8 cellular contexts compared by ENCODE assay signal in the genomic region with DNA sequence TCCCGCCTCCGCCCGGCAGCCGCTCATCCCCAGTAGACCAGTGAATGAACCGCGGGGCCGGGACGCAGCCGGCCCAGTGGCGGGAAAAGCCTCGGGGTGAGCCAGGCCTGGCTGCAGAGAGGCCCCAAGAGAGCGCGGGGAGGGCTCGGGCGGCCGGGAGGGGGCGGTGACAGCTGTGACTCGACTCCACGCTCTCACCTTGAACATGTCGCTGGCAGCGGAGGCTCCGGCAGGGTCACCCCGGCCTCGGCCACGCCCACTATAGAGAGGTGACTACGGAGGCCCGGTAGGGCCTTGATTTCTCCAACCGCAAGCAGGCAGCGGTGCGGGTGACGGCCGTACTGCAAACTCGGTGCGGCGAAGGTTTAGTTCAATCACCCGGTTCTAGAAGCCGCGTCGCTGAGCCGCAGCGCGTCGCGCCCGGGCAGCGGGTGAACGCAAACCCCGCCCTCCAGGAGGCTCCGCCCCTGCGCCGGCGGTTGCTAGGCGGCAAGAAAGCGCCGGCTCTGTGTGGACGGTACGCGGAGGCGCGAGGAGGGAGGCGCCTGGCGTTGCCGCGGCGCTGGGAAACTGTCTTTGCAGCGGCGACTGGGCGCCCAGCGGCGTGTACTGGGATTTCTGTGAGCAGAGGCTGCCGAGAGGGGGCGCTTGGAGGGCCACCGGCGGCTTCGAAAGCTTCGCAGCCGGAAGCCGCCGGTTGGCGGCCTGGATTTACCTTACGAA. TPM values are rescaled to one million over a fixed set of nuclear protein-coding genes. Genes with fewer than 3 reads are reported as not detected.
A peak's percentile ranks its signal among the peaks of the same experiment; 100 is the strongest.
DNase-seq lines count a peak whose midpoint lies in the region; ATAC-seq and TF ChIP-seq lines count a peak whose summit lies in the region.

Gene APOO (minus strand): TSS at position 443 of the 723 bp plus-strand sequence. CDS start 236 bp downstream, at position 207.
A gene with protein sequence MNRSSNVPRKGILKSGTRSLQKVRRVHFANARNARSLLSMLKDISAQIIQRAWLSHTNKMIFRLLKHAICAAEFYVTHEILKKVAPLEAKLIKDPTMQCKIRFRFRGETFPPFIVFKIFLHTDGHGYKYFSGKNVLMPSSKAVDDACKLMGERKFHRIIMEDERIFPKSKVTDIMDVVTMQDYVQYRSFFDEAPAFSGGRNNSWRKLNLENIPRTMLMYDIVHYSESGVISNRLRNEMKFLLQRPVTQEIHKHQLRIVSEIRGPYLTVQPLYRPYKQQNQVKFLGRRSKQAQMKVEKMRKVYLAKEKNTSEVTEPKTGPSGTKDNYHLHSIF (plus strand): TSS at position 511 of the 723 bp plus-strand sequence. CDS start 2,297 bp downstream, outside the sequence.

- no peaks in the 10 kb centered on the region for H3K9me3 ChIP-seq in liver (ENCODE audit: control insufficient read depth in 4 of 4, low read length in 3 of 4)

- WGBS in liver, result under 1% methylated on average over 81 of the region's 81 CpGs

- TF ChIP-seq CTCF in C4-2B (conservative IDR thresholded peaks at IDR 0.05), result peak; percentile 86
- peak; percentile 89 for TF ChIP-seq CTCF in liver (IDR thresholded peaks at IDR 0.05; ENCODE audit: low read depth, low read length, missing input control)

- H3K4me3 ChIP-seq in liver (ENCODE audit: low read depth in 1 of 3, low read length in 3 of 3), result peak within 1 kb of the TSS in 2 of 3 donors; percentile 61 to 74

- POLR2A ChIA-PET in activated CD4-positive, alpha-beta T cell treated with anti-CD3 and anti-CD28 coated beads, Interleukin-2, amount 10 ng/mL, durations not matched to agents 7 days and 5 days (lab: Charles Lee), result interaction anchor here (1.0 kb wide), 1 partner anchor 146 kb away, joined by 8 read pairs; no protein-coding TSS in a partner anchor

- no peaks in the 10 kb centered on the region for H3K36me3 ChIP-seq in liver (ENCODE audit: control insufficient read depth in 4 of 4, insufficient read depth in 3 of 4, low read depth in 1 of 4, low read length in 3 of 4)

- CTCF ChIA-PET in activated CD4-positive, alpha-beta T cell treated with anti-CD3 and anti-CD28 coated beads, Interleukin-2, amount 10 ng/mL, durations not matched to agents 7 days and 5 days (lab: Charles Lee), result interaction anchor here (1.0 to 3.7 kb wide), 11 partner anchors 10 to 377 kb away, joined by 3 to 25 read pairs (median 3); partner anchors contain the start of genes EIF2S3, KLHL15 and PRDX4

- H3K27ac Mint-ChIP-seq in activated CD4-positive, alpha-beta T cell treated with anti-CD3 and anti-CD28 coated beads, Interleukin-2, amount 10 ng/mL, durations not matched to agents 7 days and 5 days, result peak within 1 kb of the TSS; percentile 91

- DNase-seq in NCI-H526 (lab: John Stamatoyannopoulos, UW) (peak; percentile 98), cortex of kidney (lab: John Stamatoyannopoulos, UW) (peak; percentile 8)
- DNase-seq in activated CD4-positive, alpha-beta T cell treated with anti-CD3 and anti-CD28 coated beads, Interleukin-2, amount 10 ng/mL, durations not matched to agents 7 days and 5 days, result peak; percentile 91
- DNase-seq in stimulated activated CD4-positive, alpha-beta T cell treated with anti-CD3 and anti-CD28 coated beads, Interleukin-4, amount 100 ng/mL, for 4 hours, result peak; percentile 83 to 90

- peaks cover 23% of the 10 kb centered on the region for H3K4me1 Mint-ChIP-seq in activated CD4-positive, alpha-beta T cell treated with anti-CD3 and anti-CD28 coated beads, Interleukin-2, amount 10 ng/mL, durations not matched to agents 7 days and 5 days

- H3K27me3 Mint-ChIP-seq in activated CD4-positive, alpha-beta T cell treated with anti-CD3 and anti-CD28 coated beads, Interleukin-2, amount 10 ng/mL, durations not matched to agents 7 days and 5 days, result no peaks in the 10 kb centered on the region

- H3K27me3 ChIP-seq in liver (ENCODE audit: control insufficient read depth in 4 of 4, insufficient read depth in 4 of 4, low read length in 3 of 4), result no peaks in the 10 kb centered on the region

- H3K36me3 Mint-ChIP-seq in activated CD4-positive, alpha-beta T cell treated with anti-CD3 and anti-CD28 coated beads, Interleukin-2, amount 10 ng/mL, durations not matched to agents 7 days and 5 days (ENCODE audit: low read depth), result no peaks in the 10 kb centered on the region

- TF ChIP-seq RAD21 in liver (IDR thresholded peaks at IDR 0.05), result peak; percentile 73 to 78

- peak within 1 kb of the TSS; percentile 77 for H3K4me3 Mint-ChIP-seq in activated CD4-positive, alpha-beta T cell treated with anti-CD3 and anti-CD28 coated beads, Interleukin-2, amount 10 ng/mL, durations not matched to agents 7 days and 5 days

- H3K9ac ChIP-seq in liver (ENCODE audit: low read depth in 1 of 2, low read length in 2 of 2), result peak within 1 kb of the TSS; percentile 67 to 84

- ATAC-seq in GM19328 (IDR thresholded peaks at IDR 0.05; ENCODE audit: unreplicated experiment), result peak; percentile 90
- ATAC-seq in HG03469 (IDR thresholded peaks at IDR 0.05; ENCODE audit: unreplicated experiment), result peak; percentile 84

- peak within 1 kb of the TSS; percentile 94 for H3K27ac ChIP-seq in C4-2B
- peak within 1 kb of the TSS; percentile 80 to 81 for H3K27ac ChIP-seq in liver (ENCODE audit: low read depth in 1 of 2, low read length in 2 of 2)

- no peaks in the 10 kb centered on the region for H3K9me3 Mint-ChIP-seq in activated CD4-positive, alpha-beta T cell treated with anti-CD3 and anti-CD28 coated beads, Interleukin-2, amount 10 ng/mL, durations not matched to agents 7 days and 5 days

- peaks cover 0 to 6% (median 2%) of the 10 kb centered on the region in 4 donors for H3K4me1 ChIP-seq in liver (ENCODE audit: control insufficient read depth in 4 of 4, insufficient read depth in 4 of 4, low read length in 3 of 4)

TF ChIP-seq in liver, 16 proteins besides CTCF, POLR2A, EP300 and RAD21:
- TF ChIP-seq HNF4G (IDR thresholded peaks at IDR 0.05) (no peak), YY1 (IDR thresholded peaks at IDR 0.05) (peak; percentile 57), SP1 (IDR thresholded peaks at IDR 0.05) (peak; percentile 54), ZBTB33 (IDR thresholded peaks at IDR 0.05) (peak; percentile 57), FOXA2 (IDR thresholded peaks at IDR 0.05) (no peak), RXRA (IDR thresholded peaks at IDR 0.05) (peak; percentile 4 to 35), NR2F2 (IDR thresholded peaks at IDR 0.05) (no peak), GABPA (IDR thresholded peaks at IDR 0.05 in 1 of 2, conservative IDR thresholded peaks at IDR 0.05 in 1 of 2) (peak in 1 of 2 donors; percentile 55), TAF1 (conservative IDR thresholded peaks at IDR 0.05) (peak; percentile 29), JUND (IDR thresholded peaks at IDR 0.05) (peak in 1 of 2 donors; percentile 8), EGR1 (IDR thresholded peaks at IDR 0.05; ENCODE audit: low read depth in 2 of 2) (no peak), MAX (IDR thresholded peaks at IDR 0.05) (peak; percentile 22)

RNA-seq across cellular contexts. Expression of gene APOO, which starts in this region (rescaled TPM):
- 10 to 100 TPM; 26.6 to 28.5 TPM for total RNA-seq in activated CD4-positive, alpha-beta T cell treated with anti-CD3 and anti-CD28 coated beads, Interleukin-2, amount 10 ng/mL, durations not matched to agents 7 days and 5 days
- 1 to 10 TPM; 5.4 TPM for total RNA-seq in liver
- polyA plus RNA-seq in liver, result 10 to 100 TPM; 12.1 to 18.0 TPM

RNA-seq across cellular contexts. Expression of the second gene that starts in this region (rescaled TPM):
- not detected for total RNA-seq in activated CD4-positive, alpha-beta T cell treated with anti-CD3 and anti-CD28 coated beads, Interleukin-2, amount 10 ng/mL, durations not matched to agents 7 days and 5 days
- total RNA-seq in liver, result under 1 TPM; 0.05 to 0.17 TPM
- not detected for polyA plus RNA-seq in liver

Comparison
In these comparisons a context has a peak if more than half of its experiments do, and no peak if none do; other contexts are left out.
1. Peak in every context shown above with its lines: DNase-seq, ATAC-seq, H3K4me3 ChIP-seq and H3K27ac ChIP-seq.
2. RNA of gene APOO (total RNA-seq): 26.6 to 28.5 TPM in activated CD4-positive, alpha-beta T cell treated with anti-CD3 and anti-CD28 coated beads, Interleukin-2, amount 10 ng/mL, durations not matched to agents 7 days and 5 days; 5.4 TPM in liver; every median in the first group is over 4 times any median in the second.
3. DNase-seq: peak in every context shown above with its lines; median percentile 98 in NCI-H526; 91 in activated CD4-positive, alpha-beta T cell treated with anti-CD3 and anti-CD28 coated beads, Interleukin-2, amount 10 ng/mL, durations not matched to agents 7 days and 5 days; 86 in stimulated activated CD4-positive, alpha-beta T cell treated with anti-CD3 and anti-CD28 coated beads, Interleukin-4, amount 100 ng/mL, for 4 hours; 8 in cortex of kidney.